19 cellular contexts compared by ENCODE assay signal in genomic region chr16:27417047-27417671, GRCh38. TPM values are rescaled to one million over a fixed set of nuclear protein-coding genes. Genes with fewer than 3 reads are reported as not detected.
DNase-seq lines count a peak whose midpoint lies in the region; ATAC-seq and FAIRE-seq lines count a peak whose summit lies in the region.
"Had no signal": no experiment of that assay in that cellular context is flagged by ENCODE, and none has a peak within 500 bp of the region (broad histone marks: within the 10 kb centered on the region; RNA-seq: fewer than 3 reads in every experiment).

No MANE protein-coding gene starts in this region.

- intact Hi-C loops in activated naive CD4-positive, alpha-beta T cell treated with anti-CD3 and anti-CD28 coated beads for 36 hours (cut with micrococcal nuclease): loop anchor here (1.0 kb wide), 2 partner anchors 9 kb away; no protein-coding TSS in a partner anchor

- CTCF ChIA-PET in activated naive CD4-positive, alpha-beta T cell treated with anti-CD3 and anti-CD28 coated beads for 36 hours (lab: Charles Lee): interaction anchor here (0.6 to 1.1 kb wide), 3 partner anchors 10 to 111 kb away, joined by 3 to 5 read pairs (median 4); no protein-coding TSS in a partner anchor

- ATAC-seq in activated naive CD8-positive, alpha-beta T cell treated with anti-CD3 and anti-CD28 coated beads, Interleukin-2, amount 50 U/mL, for 24 hours: peak; percentile 86
- ATAC-seq in stimulated activated naive B cell treated with anti-CD40 and anti-IgM and Interleukin-4, amounts not matched to agents 10 μg/mL and 1 μg/mL and 100 μg/mL, for 72 hours (replicated peaks): peak in 1 of 2 donors; percentile 31
- no peak for ATAC-seq in GM18519 (IDR thresholded peaks at IDR 0.05; ENCODE audit: low FRiP score, unreplicated experiment)
- ATAC-seq: body of pancreas; stimulated activated memory B cell treated with anti-CD40 and anti-IgM and Interleukin-4, amounts not matched to agents 10 μg/mL and 1 μg/mL and 100 μg/mL, for 72 hours had no signal

- peak overlapping the region; percentile 94 for H3K27ac Mint-ChIP-seq in activated naive CD4-positive, alpha-beta T cell treated with anti-CD3 and anti-CD28 coated beads for 36 hours
- peak overlapping the region; percentile 59 for H3K27ac Mint-ChIP-seq in T-helper 1 cell treated with Interleukin-12 subunit alpha and Interleukin-12 subunit beta and Interleukin-4 antibody, amounts not matched to agents 30 μg/mL and 1 μg/mL, for 36 hours
- peak overlapping the region; percentile 59 for H3K27ac Mint-ChIP-seq in activated naive CD8-positive, alpha-beta T cell treated with anti-CD3 and anti-CD28 coated beads, Interleukin-2, amount 50 U/mL, for 24 hours
- peak overlapping the region; percentile 85 for H3K27ac Mint-ChIP-seq in stimulated activated naive B cell treated with anti-CD40 and anti-IgM and Interleukin-4, amounts not matched to agents 10 μg/mL and 1 μg/mL and 100 μg/mL, for 72 hours
- H3K27ac Mint-ChIP-seq: stimulated activated memory B cell treated with anti-CD40 and anti-IgM and Interleukin-4, amounts not matched to agents 10 μg/mL and 1 μg/mL and 100 μg/mL, for 72 hours had no signal

- no peak for FAIRE-seq in urothelium cell line (lab: Jason Lieb, UNC)

- DNase-seq in activated naive CD4-positive, alpha-beta T cell treated with anti-CD3 and anti-CD28 coated beads for 36 hours: peak; percentile 59
- no peak for DNase-seq in activated naive CD4-positive, alpha-beta T cell (lab: John Stamatoyannopoulos, UW)
- no peak for DNase-seq in activated naive CD8-positive, alpha-beta T cell treated with anti-CD3 and anti-CD28 coated beads, Interleukin-2, amount 50 U/mL, for 24 hours
- no peak for DNase-seq in stimulated activated naive B cell treated with anti-CD40 and anti-IgM and Interleukin-4, amounts not matched to agents 10 μg/mL and 1 μg/mL and 100 μg/mL, for 72 hours
- no peak for DNase-seq in urothelium cell line (ENCODE audit: low spot score)
- no peak for DNase-seq in effector CD4-positive, alpha-beta T cell
- DNase-seq: body of pancreas, erythroblast, foreskin fibroblast, KBM-7, left ventricle myocardium inferior, midbrain, NCI-H1436, NCI-H510A treated with DMSO at 0.1 percent for 48 hours, tibial artery had no signal

- peaks cover 13% of the 10 kb centered on the region for H3K9me3 Mint-ChIP-seq in activated naive CD4-positive, alpha-beta T cell treated with anti-CD3 and anti-CD28 coated beads for 36 hours
- H3K9me3 Mint-ChIP-seq in T-helper 1 cell treated with Interleukin-12 subunit alpha and Interleukin-12 subunit beta and Interleukin-4 antibody, amounts not matched to agents 30 μg/mL and 1 μg/mL, for 36 hours: peaks cover 42% of the 10 kb centered on the region
- H3K9me3 Mint-ChIP-seq in activated naive CD8-positive, alpha-beta T cell treated with anti-CD3 and anti-CD28 coated beads, Interleukin-2, amount 50 U/mL, for 24 hours: peaks cover 29% of the 10 kb centered on the region
- H3K9me3 Mint-ChIP-seq in stimulated activated naive B cell treated with anti-CD40 and anti-IgM and Interleukin-4, amounts not matched to agents 10 μg/mL and 1 μg/mL and 100 μg/mL, for 72 hours: peaks cover 11 to 15% of the 10 kb centered on the region in 2 donors

- no peak overlapping the region for H3K4me3 Mint-ChIP-seq in activated naive CD4-positive, alpha-beta T cell treated with anti-CD3 and anti-CD28 coated beads for 36 hours
- H3K4me3 Mint-ChIP-seq in T-helper 1 cell treated with Interleukin-12 subunit alpha and Interleukin-12 subunit beta and Interleukin-4 antibody, amounts not matched to agents 30 μg/mL and 1 μg/mL, for 36 hours: no peak overlapping the region
- H3K4me3 Mint-ChIP-seq in activated naive CD8-positive, alpha-beta T cell treated with anti-CD3 and anti-CD28 coated beads, Interleukin-2, amount 50 U/mL, for 24 hours: no peak overlapping the region
- H3K4me3 Mint-ChIP-seq in stimulated activated naive B cell treated with anti-CD40 and anti-IgM and Interleukin-4, amounts not matched to agents 10 μg/mL and 1 μg/mL and 100 μg/mL, for 72 hours: no peak overlapping the region
- H3K4me3 Mint-ChIP-seq: neural crest cell; stimulated activated memory B cell treated with anti-CD40 and anti-IgM and Interleukin-4, amounts not matched to agents 10 μg/mL and 1 μg/mL and 100 μg/mL, for 72 hours had no signal

- H3K36me3 Mint-ChIP-seq in activated naive CD4-positive, alpha-beta T cell treated with anti-CD3 and anti-CD28 coated beads for 36 hours (ENCODE audit: low read depth): peaks cover 83% of the 10 kb centered on the region
- H3K36me3 Mint-ChIP-seq in T-helper 1 cell treated with Interleukin-12 subunit alpha and Interleukin-12 subunit beta and Interleukin-4 antibody, amounts not matched to agents 30 μg/mL and 1 μg/mL, for 36 hours (ENCODE audit: low read depth): peaks cover 80% of the 10 kb centered on the region
- peaks cover 88% of the 10 kb centered on the region for H3K36me3 Mint-ChIP-seq in activated naive CD8-positive, alpha-beta T cell treated with anti-CD3 and anti-CD28 coated beads, Interleukin-2, amount 50 U/mL, for 24 hours (ENCODE audit: low read depth)
- H3K36me3 Mint-ChIP-seq in stimulated activated naive B cell treated with anti-CD40 and anti-IgM and Interleukin-4, amounts not matched to agents 10 μg/mL and 1 μg/mL and 100 μg/mL, for 72 hours: peaks cover 66 to 80% of the 10 kb centered on the region in 2 donors

- H3K27me3 Mint-ChIP-seq in activated naive CD4-positive, alpha-beta T cell treated with anti-CD3 and anti-CD28 coated beads for 36 hours (ENCODE audit: low read depth): no peaks in the 10 kb centered on the region
- no peaks in the 10 kb centered on the region for H3K27me3 Mint-ChIP-seq in T-helper 1 cell treated with Interleukin-12 subunit alpha and Interleukin-12 subunit beta and Interleukin-4 antibody, amounts not matched to agents 30 μg/mL and 1 μg/mL, for 36 hours (ENCODE audit: low read depth)
- no peaks in the 10 kb centered on the region for H3K27me3 Mint-ChIP-seq in activated naive CD8-positive, alpha-beta T cell treated with anti-CD3 and anti-CD28 coated beads, Interleukin-2, amount 50 U/mL, for 24 hours
- no peaks in the 10 kb centered on the region for H3K27me3 Mint-ChIP-seq in stimulated activated naive B cell treated with anti-CD40 and anti-IgM and Interleukin-4, amounts not matched to agents 10 μg/mL and 1 μg/mL and 100 μg/mL, for 72 hours
- H3K27me3 Mint-ChIP-seq: stimulated activated memory B cell treated with anti-CD40 and anti-IgM and Interleukin-4, amounts not matched to agents 10 μg/mL and 1 μg/mL and 100 μg/mL, for 72 hours had no signal

- H3K4me1 Mint-ChIP-seq in activated naive CD4-positive, alpha-beta T cell treated with anti-CD3 and anti-CD28 coated beads for 36 hours (ENCODE audit: low read depth): peaks cover 68% of the 10 kb centered on the region
- peaks cover 37% of the 10 kb centered on the region for H3K4me1 Mint-ChIP-seq in T-helper 1 cell treated with Interleukin-12 subunit alpha and Interleukin-12 subunit beta and Interleukin-4 antibody, amounts not matched to agents 30 μg/mL and 1 μg/mL, for 36 hours (ENCODE audit: low read depth)
- peaks cover 71% of the 10 kb centered on the region for H3K4me1 Mint-ChIP-seq in activated naive CD8-positive, alpha-beta T cell treated with anti-CD3 and anti-CD28 coated beads, Interleukin-2, amount 50 U/mL, for 24 hours
- peaks cover 36 to 66% of the 10 kb centered on the region in 2 donors for H3K4me1 Mint-ChIP-seq in stimulated activated naive B cell treated with anti-CD40 and anti-IgM and Interleukin-4, amounts not matched to agents 10 μg/mL and 1 μg/mL and 100 μg/mL, for 72 hours
- H3K4me1 Mint-ChIP-seq: neural crest cell had no signal

RNA-seq across cellular contexts. Expression of gene IL21R, which starts 15.2 kb away (rescaled TPM):
- total RNA-seq in activated naive CD4-positive, alpha-beta T cell treated with anti-CD3 and anti-CD28 coated beads for 36 hours: 10 to 100 TPM; 93.8 to 99.2 TPM
